In the genomic region with DNA sequence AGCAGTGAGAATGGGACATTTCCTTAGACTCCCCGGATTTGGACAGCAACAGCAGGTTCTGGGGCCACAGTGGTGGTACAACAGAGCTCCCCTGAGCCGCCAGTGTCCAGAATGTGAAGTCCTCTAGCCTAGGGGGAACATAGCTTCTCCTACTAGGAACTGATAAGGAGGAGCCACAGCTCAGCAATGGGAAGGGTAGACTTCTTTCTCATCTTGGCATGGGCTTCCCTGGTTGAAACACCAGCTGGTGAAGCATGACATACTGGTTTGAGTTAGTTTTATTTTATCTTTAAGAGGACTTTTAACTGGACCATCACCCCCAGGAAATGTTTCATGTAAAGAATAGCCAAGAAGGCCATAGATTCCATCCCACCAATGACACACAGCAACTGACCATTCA, we compare ENCODE assay signal across 1 cellular context.
TF ChIP-seq lines count a peak whose summit lies in the region.

No MANE protein-coding gene starts in this region.

TF ChIP-seq in H1, 55 proteins besides CTCF, POLR2A, EP300 and RAD21:
- no peak for TF ChIP-seq BRCA1 (IDR thresholded peaks at IDR 0.05; ENCODE audit: low read depth, low read length)
- TF ChIP-seq ATF2 (IDR thresholded peaks at IDR 0.05; ENCODE audit: low read length): no peak
- no peak for TF ChIP-seq NRF1 (IDR thresholded peaks at IDR 0.05; ENCODE audit: low read depth, low read length)
- no peak for TF ChIP-seq SIRT6 (IDR thresholded peaks at IDR 0.05; ENCODE audit: low read length)
- TF ChIP-seq, protein P1, sequence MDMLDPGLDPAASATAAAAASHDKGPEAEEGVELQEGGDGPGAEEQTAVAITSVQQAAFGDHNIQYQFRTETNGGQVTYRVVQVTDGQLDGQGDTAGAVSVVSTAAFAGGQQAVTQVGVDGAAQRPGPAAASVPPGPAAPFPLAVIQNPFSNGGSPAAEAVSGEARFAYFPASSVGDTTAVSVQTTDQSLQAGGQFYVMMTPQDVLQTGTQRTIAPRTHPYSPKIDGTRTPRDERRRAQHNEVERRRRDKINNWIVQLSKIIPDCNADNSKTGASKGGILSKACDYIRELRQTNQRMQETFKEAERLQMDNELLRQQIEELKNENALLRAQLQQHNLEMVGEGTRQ (IDR thresholded peaks at IDR 0.05; ENCODE audit: low read length): no peak
- TF ChIP-seq EZH2 (IDR thresholded peaks at IDR 0.05; ENCODE audit: low read depth, low read length, severe bottlenecking): no peak
- no peak for TF ChIP-seq POLR2AphosphoS5 (IDR thresholded peaks at IDR 0.05; ENCODE audit: low read depth, low read length)
- no peak for TF ChIP-seq CHD2 (IDR thresholded peaks at IDR 0.05; ENCODE audit: low read length)
- TF ChIP-seq SP2 (IDR thresholded peaks at IDR 0.05; ENCODE audit: low read length): no peak
- TF ChIP-seq POU5F1 (IDR thresholded peaks at IDR 0.05; ENCODE audit: low read depth, low read length): no peak
- TF ChIP-seq SP1 (IDR thresholded peaks at IDR 0.05; ENCODE audit: low read depth, low read length): no peak
- TF ChIP-seq FOSL1 (IDR thresholded peaks at IDR 0.05; ENCODE audit: insufficient read depth, low read depth, low read length): no peak
- TF ChIP-seq RNF2 (IDR thresholded peaks at IDR 0.05; ENCODE audit: borderline replicate concordance, low read depth, low read length, missing control alignments, poor library complexity, severe bottlenecking): no peak
- no peak for TF ChIP-seq SAP30 (IDR thresholded peaks at IDR 0.05; ENCODE audit: insufficient read depth, insufficient replicate concordance, low read length)
- no peak for TF ChIP-seq SRF (IDR thresholded peaks at IDR 0.05; ENCODE audit: low read depth, low read length)
- no peak for TF ChIP-seq SUZ12 (IDR thresholded peaks at IDR 0.05; ENCODE audit: low read length)
- TF ChIP-seq KDM1A (IDR thresholded peaks at IDR 0.05; ENCODE audit: borderline replicate concordance, low read length): no peak
- TF ChIP-seq ATF3 (IDR thresholded peaks at IDR 0.05; ENCODE audit: insufficient read depth, low read depth, low read length): no peak
TF ChIP-seq in H1: peak in this region for 0.
